Comparison of ENCODE assay signal across 9 cellular contexts in genomic region chr15:68875377-68876116, GRCh38. TPM values are rescaled to one million over a fixed set of nuclear protein-coding genes. Genes with fewer than 3 reads are reported as not detected.
DNase-seq lines count a peak whose midpoint lies in the region; ATAC-seq and TF ChIP-seq lines count a peak whose summit lies in the region.
"Had no signal": no experiment of that assay in that cellular context is flagged by ENCODE, and none has a peak within 500 bp of the region (broad histone marks: within the 10 kb centered on the region; RNA-seq: fewer than 3 reads in every experiment).

No MANE protein-coding gene starts in this region.

- peak; percentile 79 for TF ChIP-seq CTCF in CD14-positive monocyte (IDR thresholded peaks at IDR 0.05)
- TF ChIP-seq CTCF in activated CD8-positive, alpha-beta T cell treated with anti-CD3 and anti-CD28 coated beads for 36 hours (IDR thresholded peaks at IDR 0.05), result peak; percentile 79
- peak; percentile 88 for TF ChIP-seq CTCF in lower lobe of right lung (IDR thresholded peaks at IDR 0.05)

- H3K36me3 Mint-ChIP-seq in CD14-positive monocyte, result no peaks in the 10 kb centered on the region
- H3K36me3 Mint-ChIP-seq in activated CD8-positive, alpha-beta T cell treated with anti-CD3 and anti-CD28 coated beads for 36 hours (ENCODE audit: low read depth), result no peaks in the 10 kb centered on the region
- H3K36me3 Mint-ChIP-seq: IgD-negative memory B cell had no signal

- H3K9me3 ChIP-seq in lower lobe of right lung, result no peaks in the 10 kb centered on the region

- H3K4me3 Mint-ChIP-seq in CD14-positive monocyte, result peak overlapping the region in 1 of 2 donors; percentile 71
- H3K4me3 Mint-ChIP-seq in activated CD8-positive, alpha-beta T cell treated with anti-CD3 and anti-CD28 coated beads for 36 hours, result peak overlapping the region; percentile 39
- H3K4me3 Mint-ChIP-seq: IgD-negative memory B cell had no signal

- no peaks in the 10 kb centered on the region for H3K9me3 Mint-ChIP-seq in CD14-positive monocyte
- no peaks in the 10 kb centered on the region for H3K9me3 Mint-ChIP-seq in activated CD8-positive, alpha-beta T cell treated with anti-CD3 and anti-CD28 coated beads for 36 hours
- H3K9me3 Mint-ChIP-seq: IgD-negative memory B cell had no signal

- H3K4me1 ChIP-seq in lower lobe of right lung, result peaks cover 7% of the 10 kb centered on the region

- H3K4me1 Mint-ChIP-seq in CD14-positive monocyte, result peaks cover 6% of the 10 kb centered on the region
- peaks cover 2% of the 10 kb centered on the region for H3K4me1 Mint-ChIP-seq in activated CD8-positive, alpha-beta T cell treated with anti-CD3 and anti-CD28 coated beads for 36 hours (ENCODE audit: low read depth)

- DNase-seq in CD14-positive monocyte (ENCODE audit: low spot score) (peak; percentile 85), HPDE6-E6E7 (ENCODE audit: extremely low spot score) (peak; percentile 75), NCI-H82 (lab: John Stamatoyannopoulos, UW) (peak; percentile 98), lower lobe of right lung (peak; percentile 94)
- DNase-seq in activated CD8-positive, alpha-beta T cell treated with anti-CD3 and anti-CD28 coated beads for 36 hours, result peak; percentile 96
- peak; percentile 93 for DNase-seq in effector CD4-positive, alpha-beta T cell
- peak; percentile 85 to 96 for DNase-seq in stimulated activated CD4-positive, alpha-beta T cell treated with anti-CD3 and anti-CD28 coated beads, Interleukin-4, amount 100 ng/mL, for 4 hours

- POLR2A ChIA-PET in activated CD8-positive, alpha-beta T cell treated with anti-CD3 and anti-CD28 coated beads for 36 hours (lab: Charles Lee), result interaction anchor here (1.5 kb wide), 1 partner anchor 81 kb away, joined by 3 read pairs; no protein-coding TSS in a partner anchor

- H3K27ac Mint-ChIP-seq in CD14-positive monocyte, result no peak overlapping the region
- no peak overlapping the region for H3K27ac Mint-ChIP-seq in activated CD8-positive, alpha-beta T cell treated with anti-CD3 and anti-CD28 coated beads for 36 hours
- H3K27ac Mint-ChIP-seq: IgD-negative memory B cell had no signal

- intact Hi-C loops in CD14-positive monocyte (cut with micrococcal nuclease) (loop anchor here (2.0 to 10.0 kb wide), 5 partner anchors 91 to 325 kb away; no protein-coding TSS in a partner anchor), lower lobe of right lung (cut with DNase I) (loop anchor here (10.0 kb wide), 1 partner anchor 321 kb away; no protein-coding TSS in a partner anchor)
- intact Hi-C loops in activated CD8-positive, alpha-beta T cell treated with anti-CD3 and anti-CD28 coated beads for 36 hours (cut with micrococcal nuclease), result loop anchor here (2.0 to 5.0 kb wide), 2 partner anchors 145 to 323 kb away; no protein-coding TSS in a partner anchor

- H3K27me3 ChIP-seq in lower lobe of right lung (ENCODE audit: low read depth), result peaks cover 12% of the 10 kb centered on the region

- no peak overlapping the region for H3K27ac ChIP-seq in lower lobe of right lung

- peak; percentile 82 for ATAC-seq in activated CD8-positive, alpha-beta T cell treated with anti-CD3 and anti-CD28 coated beads for 36 hours
- ATAC-seq in lower lobe of right lung, result peak; percentile 93 to 94
- ATAC-seq in GM18907 (IDR thresholded peaks at IDR 0.05; ENCODE audit: unreplicated experiment), result no peak

- CTCF ChIA-PET in activated CD8-positive, alpha-beta T cell treated with anti-CD3 and anti-CD28 coated beads for 36 hours (lab: Charles Lee), result interaction anchor here (0.6 to 3.9 kb wide), 49 partner anchors 8 to 569 kb away, joined by 3 to 55 read pairs (median 7); no protein-coding TSS in a partner anchor

- peaks cover 3 to 13% (median 5%) of the 10 kb centered on the region in 3 donors for H3K27me3 Mint-ChIP-seq in CD14-positive monocyte (ENCODE audit: low read depth in 3 of 3)
- peaks cover 17% of the 10 kb centered on the region for H3K27me3 Mint-ChIP-seq in activated CD8-positive, alpha-beta T cell treated with anti-CD3 and anti-CD28 coated beads for 36 hours

- peak overlapping the region; percentile 37 for H3K4me3 ChIP-seq in lower lobe of right lung

- no peaks in the 10 kb centered on the region for H3K36me3 ChIP-seq in lower lobe of right lung

RNA-seq across cellular contexts. Expression of gene SPESP1, which starts 54.8 kb away (rescaled TPM):
- under 1 TPM; 0.47 to 0.86 TPM for polyA plus RNA-seq in CD14-positive monocyte
- under 1 TPM; 0.18 to 0.36 TPM for total RNA-seq in activated CD8-positive, alpha-beta T cell treated with anti-CD3 and anti-CD28 coated beads for 36 hours
- 2.0 TPM for total RNA-seq in lower lobe of right lung

RNA-seq across cellular contexts. Expression of gene ANP32A, which starts 54.9 kb away (rescaled TPM):
- 10 to 100 TPM; 86.8 to 98.8 TPM for polyA plus RNA-seq in CD14-positive monocyte
- 100 to 1,000 TPM; 239 to 246 TPM for total RNA-seq in activated CD8-positive, alpha-beta T cell treated with anti-CD3 and anti-CD28 coated beads for 36 hours
- total RNA-seq in lower lobe of right lung, result 129 TPM
